ENCODE assay signal across 15 cellular contexts in genomic region chr3:66638717-66639116, GRCh38.
A peak's percentile ranks its signal among the peaks of the same experiment; 100 is the strongest.
DNase-seq lines count a peak whose midpoint lies in the region; ATAC-seq, FAIRE-seq and TF ChIP-seq lines count a peak whose summit lies in the region.
"Had no signal": no experiment of that assay in that cellular context is flagged by ENCODE, and none has a peak within 500 bp of the region (broad histone marks: within the 10 kb centered on the region; RNA-seq: fewer than 3 reads in every experiment).

No MANE protein-coding gene starts in this region.

- FAIRE-seq in small intestine (lab: Jason Lieb, UNC): no peak
- FAIRE-seq: H54 had no signal

- H3K4me1 ChIP-seq in iPS-18a (ENCODE audit: control insufficient read depth, low read depth, low read length) (peaks cover 4% of the 10 kb centered on the region), ascending aorta (no peaks in the 10 kb centered on the region), small intestine (ENCODE audit: control insufficient read depth in 2 of 2, insufficient read depth in 1 of 2, low read depth in 1 of 2, low read length in 1 of 2) (no peaks in the 10 kb centered on the region)

- ATAC-seq in HG03565 (IDR thresholded peaks at IDR 0.05; ENCODE audit: unreplicated experiment) (peak; percentile 71), natural killer cell (no peak)
- ATAC-seq: activated T-cell treated with anti-CD3 and anti-CD28 coated beads, Interleukin-2, amount 50 U/mL, for 72 hours; Right ventricle myocardium inferior had no signal

- H3K27me3 Mint-ChIP-seq in natural killer cell (ENCODE audit: low read depth in 2 of 2): peaks cover 14 to 15% of the 10 kb centered on the region in 2 donors
- H3K27me3 Mint-ChIP-seq: CD4-positive, alpha-beta memory T cell had no signal

- H3K36me3 ChIP-seq in iPS-18a (ENCODE audit: control insufficient read depth, low read depth, low read length) (no peaks in the 10 kb centered on the region), ascending aorta (no peaks in the 10 kb centered on the region), small intestine (ENCODE audit: control insufficient read depth in 2 of 2, insufficient read depth in 2 of 2, low read length in 2 of 2) (no peaks in the 10 kb centered on the region)
- H3K36me3 ChIP-seq: stomach had no signal

- H3K27ac ChIP-seq in iPS-18a (ENCODE audit: low read length): peak overlapping the region; percentile 18
- H3K27ac ChIP-seq in ascending aorta: no peak overlapping the region
- H3K27ac ChIP-seq in dorsolateral prefrontal cortex: no peak overlapping the region
- H3K27ac ChIP-seq in small intestine (ENCODE audit: low read depth in 1 of 2, low read length in 1 of 2): no peak overlapping the region
- H3K27ac ChIP-seq: stomach had no signal

- intact Hi-C loops in natural killer cell (cut with micrococcal nuclease) (no loop called here), ascending aorta (cut with DNase I) (no loop called here), dorsolateral prefrontal cortex (cut with DNase I) (no loop called here)

- DNase-seq in GM12864 (ENCODE audit: low read depth) (no peak), SKM-1 (lab: John Stamatoyannopoulos, UW; ENCODE audit: unreplicated experiment) (peak; percentile 55), natural killer cell (no peak), ascending aorta (ENCODE audit: low spot score in 2 of 2) (no peak), dorsolateral prefrontal cortex (no peak), small intestine (no peak)
- DNase-seq: activated T-cell treated with anti-CD3 and anti-CD28 coated beads, Interleukin-2, amount 50 U/mL, for 72 hours; CD4-positive, alpha-beta memory T cell; NCI-H345; stimulated activated CD4-positive, alpha-beta T cell treated with anti-CD3 and anti-CD28 coated beads, Interleukin-4, amount 100 ng/mL, for 4 hours; stomach had no signal

- H3K4me1 Mint-ChIP-seq in natural killer cell: no peaks in the 10 kb centered on the region

- no peak overlapping the region for H3K27ac Mint-ChIP-seq in natural killer cell
- H3K27ac Mint-ChIP-seq: activated T-cell treated with anti-CD3 and anti-CD28 coated beads, Interleukin-2, amount 50 U/mL, for 72 hours had no signal

- H3K9ac ChIP-seq in iPS-18a (ENCODE audit: low read length): no peak overlapping the region

- H3K4me3 ChIP-seq in GM12864 (ENCODE audit: low read depth, low read length) (no peak overlapping the region), iPS-18a (ENCODE audit: low read length) (no peak overlapping the region), ascending aorta (no peak overlapping the region), dorsolateral prefrontal cortex (no peak overlapping the region), small intestine (ENCODE audit: low read depth in 1 of 2, low read length in 2 of 2) (no peak overlapping the region)
- H3K4me3 ChIP-seq: stomach had no signal

- no peaks in the 10 kb centered on the region for H3K9me3 ChIP-seq in iPS-18a (ENCODE audit: control insufficient read depth, low read depth, low read length)
- no peaks in the 10 kb centered on the region for H3K9me3 ChIP-seq in ascending aorta
- no peaks in the 10 kb centered on the region for H3K9me3 ChIP-seq in small intestine (ENCODE audit: control insufficient read depth, low read depth)
- H3K9me3 ChIP-seq: stomach had no signal

- H3K27me3 ChIP-seq in iPS-18a (ENCODE audit: control insufficient read depth, insufficient read depth, low read length) (no peaks in the 10 kb centered on the region), ascending aorta (no peaks in the 10 kb centered on the region), dorsolateral prefrontal cortex (no peaks in the 10 kb centered on the region), small intestine (ENCODE audit: control insufficient read depth in 2 of 2, insufficient read depth in 2 of 2, low read length in 2 of 2) (no peaks in the 10 kb centered on the region)
- H3K27me3 ChIP-seq: stomach had no signal

- WGBS in small intestine, 3 donors: 62 to 80% (median 67%) methylated on average over 6 of the region's 6 CpGs

- peak; percentile 26 for TF ChIP-seq CTCF in GM12864 (IDR thresholded peaks at IDR 0.05; ENCODE audit: low read depth, low read length, missing control alignments)
- no peak for TF ChIP-seq CTCF in natural killer cell (IDR thresholded peaks at IDR 0.05)
- TF ChIP-seq CTCF in ascending aorta (IDR thresholded peaks at IDR 0.05): no peak
- TF ChIP-seq CTCF in dorsolateral prefrontal cortex (IDR thresholded peaks at IDR 0.05 in 54 of 56, conservative IDR thresholded peaks at IDR 0.05 in 2 of 56; ENCODE audit: low read depth in 1 of 56, partially characterized antibody in 56 of 56): no peak

- H3K9me3 Mint-ChIP-seq in natural killer cell: no peaks in the 10 kb centered on the region
- H3K9me3 Mint-ChIP-seq: activated T-cell treated with anti-CD3 and anti-CD28 coated beads, Interleukin-2, amount 50 U/mL, for 72 hours had no signal

- H3K4me3 Mint-ChIP-seq in natural killer cell: no peak overlapping the region
- H3K4me3 Mint-ChIP-seq: activated T-cell treated with anti-CD3 and anti-CD28 coated beads, Interleukin-2, amount 50 U/mL, for 72 hours; CD4-positive, alpha-beta memory T cell had no signal

- H3K36me3 Mint-ChIP-seq in natural killer cell: no peaks in the 10 kb centered on the region
- H3K36me3 Mint-ChIP-seq: CD4-positive, alpha-beta memory T cell had no signal
